In genomic region chr15:22966321-22967083, GRCh38 we compare ENCODE assay signal across 26 cellular contexts.
"Had no signal": no experiment of that assay in that cellular context is flagged by ENCODE, and none has a peak within 500 bp of the region (broad histone marks: within the 10 kb centered on the region; RNA-seq: fewer than 3 reads in every experiment).

No MANE protein-coding gene starts in this region.

- H3K9me3 Mint-ChIP-seq: activated naive CD4-positive, alpha-beta T cell treated with anti-CD3 and anti-CD28 coated beads for 36 hours; activated naive CD8-positive, alpha-beta T cell treated with anti-CD3 and anti-CD28 coated beads, Interleukin-2, amount 10 ng/mL, durations not matched to agents 7 days and 5 days had no signal

- H3K4me1 Mint-ChIP-seq: activated B cell treated with CpG ODN at 0.5 μM for 24 hours; activated CD4-positive, alpha-beta T cell treated with anti-CD3 and anti-CD28 coated beads for 36 hours; activated naive CD8-positive, alpha-beta T cell treated with anti-CD3 and anti-CD28 coated beads, Interleukin-2, amount 10 ng/mL, durations not matched to agents 7 days and 5 days; naive thymus-derived CD8-positive, alpha-beta T cell had no signal

- ATAC-seq: activated CD4-positive, alpha-beta T cell treated with anti-CD3 and anti-CD28 coated beads for 36 hours; left ventricle myocardium superior; naive thymus-derived CD8-positive, alpha-beta T cell; right cardiac atrium; stimulated activated memory B cell treated with anti-CD40 and anti-IgM and Interleukin-4, amounts not matched to agents 10 μg/mL and 1 μg/mL and 100 μg/mL, for 72 hours had no signal

- H3K27me3 Mint-ChIP-seq: activated B cell treated with CpG ODN at 0.5 μM for 24 hours; activated CD4-positive, alpha-beta T cell treated with anti-CD3 and anti-CD28 coated beads for 36 hours; activated naive CD8-positive, alpha-beta T cell treated with anti-CD3 and anti-CD28 coated beads, Interleukin-2, amount 10 ng/mL, durations not matched to agents 7 days and 5 days; stimulated activated memory B cell treated with anti-CD40 and anti-IgM and Interleukin-4, amounts not matched to agents 10 μg/mL and 1 μg/mL and 100 μg/mL, for 72 hours had no signal

- H3K9ac ChIP-seq: neural progenitor cell had no signal

- H3K4me3 Mint-ChIP-seq: activated B cell treated with CpG ODN at 0.5 μM for 24 hours; activated CD4-positive, alpha-beta T cell treated with anti-CD3 and anti-CD28 coated beads for 36 hours; activated naive CD4-positive, alpha-beta T cell treated with anti-CD3 and anti-CD28 coated beads for 36 hours; activated naive CD8-positive, alpha-beta T cell treated with anti-CD3 and anti-CD28 coated beads, Interleukin-2, amount 10 ng/mL, durations not matched to agents 7 days and 5 days; mesothelial cell of epicardium; naive thymus-derived CD8-positive, alpha-beta T cell; stimulated activated memory B cell treated with anti-CD40 and anti-IgM and Interleukin-4, amounts not matched to agents 10 μg/mL and 1 μg/mL and 100 μg/mL, for 72 hours had no signal

- H3K27me3 ChIP-seq: neural progenitor cell, ovary, stomach, suprapubic skin, uterus had no signal

- H3K4me2 ChIP-seq: neural progenitor cell had no signal

- H3K27ac ChIP-seq: neural progenitor cell, ovary, skin epidermis, stomach, suprapubic skin, uterus had no signal

- H3K36me3 Mint-ChIP-seq: activated naive CD8-positive, alpha-beta T cell treated with anti-CD3 and anti-CD28 coated beads, Interleukin-2, amount 10 ng/mL, durations not matched to agents 7 days and 5 days had no signal

- H3K4me1 ChIP-seq: neural progenitor cell had no signal

- DNase-seq: activated B cell treated with CpG ODN at 0.5 μM for 24 hours; activated CD4-positive, alpha-beta T cell treated with anti-CD3 and anti-CD28 coated beads for 36 hours; activated CD4-positive, alpha-beta T cell treated with anti-CD3 and anti-CD28 coated beads, Interleukin-2, amount 50 U/mL, for 4 hours; activated naive CD4-positive, alpha-beta T cell treated with anti-CD3 and anti-CD28 coated beads for 36 hours; activated naive CD8-positive, alpha-beta T cell treated with anti-CD3 and anti-CD28 coated beads, Interleukin-2, amount 10 ng/mL, durations not matched to agents 7 days and 5 days; activated T-cell treated with anti-CD3 and anti-CD28 coated beads, Interleukin-2, amount 50 U/mL, for 48 hours; amniotic stem cell; caudate nucleus; effector memory CD4-positive, alpha-beta T cell; foreskin melanocyte; hypothalamus; left ventricle myocardium superior; mammary epithelial cell; naive thymus-derived CD8-positive, alpha-beta T cell; ovary; right cardiac atrium; stimulated activated CD4-positive, alpha-beta T cell treated with anti-CD3 and anti-CD28 coated beads, Interleukin-15, amount 100 ng/mL, for 24 hours; stomach; T-helper 9 cell; trophoblast cell; uterus had no signal

- H3K36me3 ChIP-seq: neural progenitor cell, ovary, uterus had no signal

- H3K9me3 ChIP-seq: ovary, stomach, suprapubic skin, uterus had no signal

- H3K27ac Mint-ChIP-seq: activated B cell treated with CpG ODN at 0.5 μM for 24 hours; activated CD4-positive, alpha-beta T cell treated with anti-CD3 and anti-CD28 coated beads for 36 hours; activated naive CD4-positive, alpha-beta T cell treated with anti-CD3 and anti-CD28 coated beads for 36 hours; activated naive CD8-positive, alpha-beta T cell treated with anti-CD3 and anti-CD28 coated beads, Interleukin-2, amount 10 ng/mL, durations not matched to agents 7 days and 5 days; mesothelial cell of epicardium; naive thymus-derived CD8-positive, alpha-beta T cell; neural progenitor cell; stimulated activated memory B cell treated with anti-CD40 and anti-IgM and Interleukin-4, amounts not matched to agents 10 μg/mL and 1 μg/mL and 100 μg/mL, for 72 hours had no signal

- H3K4me3 ChIP-seq: neural progenitor cell, ovary, skin epidermis, stomach, suprapubic skin, uterus had no signal
